10 cellular contexts compared by ENCODE assay signal in genomic region chr16:55561319-55561848, GRCh38. TPM values are rescaled to one million over a fixed set of nuclear protein-coding genes. Genes with fewer than 3 reads are reported as not detected.
"Had no signal": no experiment of that assay in that cellular context is flagged by ENCODE, and none has a peak within 500 bp of the region (broad histone marks: within the 10 kb centered on the region; RNA-seq: fewer than 3 reads in every experiment).

No MANE protein-coding gene starts in this region.

- FAIRE-seq: HepG2 had no signal

- H3K4me1 ChIP-seq: HAP-1 had no signal

- ATAC-seq: HCT116, HepG2 had no signal

- H3K9ac ChIP-seq: GM23248 had no signal

- H2AFZ ChIP-seq: GM23248 had no signal

- DNase-seq: GM23248, GOT3, H7, HFFc6 had no signal

- H3K9me3 ChIP-seq: HAP-1 had no signal

- H3K36me3 ChIP-seq: HAP-1 had no signal

- H3K4me3 ChIP-seq: GM23248, HAP-1 had no signal

- H3K27ac ChIP-seq: GM23248, HL-60 had no signal

RNA-seq across cellular contexts. Expression of gene CAPNS2, which starts 5.1 kb away (rescaled TPM):
- total RNA-seq: GM23248, H4 had no signal
- polyA plus RNA-seq: GM23248, HepG2, IgD-negative memory B cell had no signal

RNA-seq across cellular contexts. Expression of gene LPCAT2, which starts 52.5 kb away (rescaled TPM):
- polyA plus RNA-seq: IgD-negative memory B cell had no signal
